ENCODE assay signal across 11 cellular contexts in genomic region chr10:79502561-79503309, GRCh38. TPM values are rescaled to one million over a fixed set of nuclear protein-coding genes. Genes with fewer than 3 reads are reported as not detected.
DNase-seq lines count a peak whose midpoint lies in the region; ATAC-seq and TF ChIP-seq lines count a peak whose summit lies in the region.
"Had no signal": no experiment of that assay in that cellular context is flagged by ENCODE, and none has a peak within 500 bp of the region (broad histone marks: within the 10 kb centered on the region; RNA-seq: fewer than 3 reads in every experiment).

No MANE protein-coding gene starts in this region.

- H3K4me1 Mint-ChIP-seq in activated naive CD8-positive, alpha-beta T cell treated with anti-CD3 and anti-CD28 coated beads, Interleukin-2, amount 10 ng/mL, durations not matched to agents 7 days and 5 days = peaks cover 12% of the 10 kb centered on the region
- no peaks in the 10 kb centered on the region for H3K4me1 Mint-ChIP-seq in activated naive CD8-positive, alpha-beta T cell treated with anti-CD3 and anti-CD28 coated beads for 36 hours
- H3K4me1 Mint-ChIP-seq in naive thymus-derived CD8-positive, alpha-beta T cell = peaks cover 0 to 5% (median 0%) of the 10 kb centered on the region in 4 donors

- no peak for DNase-seq in activated naive CD8-positive, alpha-beta T cell treated with anti-CD3 and anti-CD28 coated beads, Interleukin-2, amount 10 ng/mL, durations not matched to agents 7 days and 5 days
- DNase-seq in activated naive CD8-positive, alpha-beta T cell treated with anti-CD3 and anti-CD28 coated beads for 36 hours = no peak
- DNase-seq in iPS-NIHi7 (ENCODE audit: extremely low spot score) (peak; percentile 61), uterus (peak; percentile 35 to 55)
- no peak for DNase-seq in naive thymus-derived CD8-positive, alpha-beta T cell
- DNase-seq: GDM1, SHP77 treated with DMSO at 0.1 percent for 48 hours had no signal

- no peaks in the 10 kb centered on the region for H3K9me3 Mint-ChIP-seq in activated naive CD8-positive, alpha-beta T cell treated with anti-CD3 and anti-CD28 coated beads, Interleukin-2, amount 10 ng/mL, durations not matched to agents 7 days and 5 days
- H3K9me3 Mint-ChIP-seq in activated naive CD8-positive, alpha-beta T cell treated with anti-CD3 and anti-CD28 coated beads for 36 hours = no peaks in the 10 kb centered on the region
- H3K9me3 Mint-ChIP-seq in naive thymus-derived CD8-positive, alpha-beta T cell = no peaks in the 10 kb centered on the region
- H3K9me3 Mint-ChIP-seq: memory B cell had no signal

- POLR2A ChIA-PET in activated naive CD8-positive, alpha-beta T cell treated with anti-CD3 and anti-CD28 coated beads, Interleukin-2, amount 10 ng/mL, durations not matched to agents 7 days and 5 days (lab: Charles Lee) = no interaction called here
- POLR2A ChIA-PET in naive thymus-derived CD8-positive, alpha-beta T cell (lab: Charles Lee) = no interaction called here

- no peak overlapping the region for H3K27ac ChIP-seq in uterus

- no peak for ATAC-seq in activated naive CD8-positive, alpha-beta T cell treated with anti-CD3 and anti-CD28 coated beads, Interleukin-2, amount 10 ng/mL, durations not matched to agents 7 days and 5 days (ENCODE audit: low read depth)
- peak; percentile 91 for ATAC-seq in SK-N-SH treated with all-trans-retinoic acid at 6 μM for 48 hours
- ATAC-seq in naive thymus-derived CD8-positive, alpha-beta T cell = no peak
- no peak for ATAC-seq in HG03135 (IDR thresholded peaks at IDR 0.05; ENCODE audit: unreplicated experiment)
- ATAC-seq in GM21723 (IDR thresholded peaks at IDR 0.05; ENCODE audit: unreplicated experiment) = no peak

- peak; percentile 9 to 63 (median 52) for TF ChIP-seq CTCF in uterus (IDR thresholded peaks at IDR 0.05)

- H3K36me3 ChIP-seq in uterus = no peaks in the 10 kb centered on the region

- no peak for TF ChIP-seq POLR2A in uterus (IDR thresholded peaks at IDR 0.05)

- H3K36me3 Mint-ChIP-seq in activated naive CD8-positive, alpha-beta T cell treated with anti-CD3 and anti-CD28 coated beads, Interleukin-2, amount 10 ng/mL, durations not matched to agents 7 days and 5 days = no peaks in the 10 kb centered on the region
- no peaks in the 10 kb centered on the region for H3K36me3 Mint-ChIP-seq in activated naive CD8-positive, alpha-beta T cell treated with anti-CD3 and anti-CD28 coated beads for 36 hours
- H3K36me3 Mint-ChIP-seq in naive thymus-derived CD8-positive, alpha-beta T cell = no peaks in the 10 kb centered on the region
- H3K36me3 Mint-ChIP-seq: memory B cell had no signal

- intact Hi-C loops in uterus (cut with DNase I; ENCODE audit: low total_unique reads) = no loop called here

- peaks cover 30% of the 10 kb centered on the region for H3K27me3 Mint-ChIP-seq in activated naive CD8-positive, alpha-beta T cell treated with anti-CD3 and anti-CD28 coated beads, Interleukin-2, amount 10 ng/mL, durations not matched to agents 7 days and 5 days
- peaks cover 29% of the 10 kb centered on the region for H3K27me3 Mint-ChIP-seq in activated naive CD8-positive, alpha-beta T cell treated with anti-CD3 and anti-CD28 coated beads for 36 hours
- peaks cover 5 to 49% (median 29%) of the 10 kb centered on the region in 5 donors for H3K27me3 Mint-ChIP-seq in naive thymus-derived CD8-positive, alpha-beta T cell

- H3K9me3 ChIP-seq in uterus = no peaks in the 10 kb centered on the region

- no peak overlapping the region for H3K4me3 ChIP-seq in uterus

- no peaks in the 10 kb centered on the region for H3K4me1 ChIP-seq in uterus

- H3K27ac Mint-ChIP-seq in activated naive CD8-positive, alpha-beta T cell treated with anti-CD3 and anti-CD28 coated beads, Interleukin-2, amount 10 ng/mL, durations not matched to agents 7 days and 5 days = peak overlapping the region; percentile 35
- no peak overlapping the region for H3K27ac Mint-ChIP-seq in activated naive CD8-positive, alpha-beta T cell treated with anti-CD3 and anti-CD28 coated beads for 36 hours
- H3K27ac Mint-ChIP-seq in naive thymus-derived CD8-positive, alpha-beta T cell = peak overlapping the region in 1 of 10 donors; percentile 62
- H3K27ac Mint-ChIP-seq: memory B cell had no signal

- H3K4me3 Mint-ChIP-seq in activated naive CD8-positive, alpha-beta T cell treated with anti-CD3 and anti-CD28 coated beads, Interleukin-2, amount 10 ng/mL, durations not matched to agents 7 days and 5 days = no peak overlapping the region
- no peak overlapping the region for H3K4me3 Mint-ChIP-seq in activated naive CD8-positive, alpha-beta T cell treated with anti-CD3 and anti-CD28 coated beads for 36 hours
- H3K4me3 Mint-ChIP-seq in naive thymus-derived CD8-positive, alpha-beta T cell = no peak overlapping the region
- H3K4me3 Mint-ChIP-seq: memory B cell had no signal

- H3K27me3 ChIP-seq in uterus = no peaks in the 10 kb centered on the region

TF ChIP-seq in SK-N-SH treated with all-trans-retinoic acid at 6 μM for 48 hours, 23 proteins besides CTCF, POLR2A, EP300 and RAD21 (continues in another document):
- TF ChIP-seq ISL1 (CRISPR knock-in tag; IDR thresholded peaks at IDR 0.05) = no peak
- no peak for TF ChIP-seq BACH2 (CRISPR knock-in tag; IDR thresholded peaks at IDR 0.05; ENCODE audit: borderline replicate concordance)
- TF ChIP-seq ARNTL (CRISPR knock-in tag; IDR thresholded peaks at IDR 0.05; ENCODE audit: borderline replicate concordance, low read depth) = no peak
- TF ChIP-seq, protein P1, sequence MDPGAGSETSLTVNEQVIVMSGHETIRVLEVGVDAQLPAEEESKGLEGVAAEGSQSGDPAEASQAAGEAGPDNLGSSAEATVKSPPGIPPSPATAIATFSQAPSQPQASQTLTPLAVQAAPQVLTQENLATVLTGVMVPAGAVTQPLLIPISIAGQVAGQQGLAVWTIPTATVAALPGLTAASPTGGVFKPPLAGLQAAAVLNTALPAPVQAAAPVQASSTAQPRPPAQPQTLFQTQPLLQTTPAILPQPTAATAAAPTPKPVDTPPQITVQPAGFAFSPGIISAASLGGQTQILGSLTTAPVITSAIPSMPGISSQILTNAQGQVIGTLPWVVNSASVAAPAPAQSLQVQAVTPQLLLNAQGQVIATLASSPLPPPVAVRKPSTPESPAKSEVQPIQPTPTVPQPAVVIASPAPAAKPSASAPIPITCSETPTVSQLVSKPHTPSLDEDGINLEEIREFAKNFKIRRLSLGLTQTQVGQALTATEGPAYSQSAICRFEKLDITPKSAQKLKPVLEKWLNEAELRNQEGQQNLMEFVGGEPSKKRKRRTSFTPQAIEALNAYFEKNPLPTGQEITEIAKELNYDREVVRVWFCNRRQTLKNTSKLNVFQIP (CRISPR knock-in tag; IDR thresholded peaks at IDR 0.05; ENCODE audit: borderline replicate concordance, low read depth) = no peak
- no peak for TF ChIP-seq ZFP30 (CRISPR knock-in tag; IDR thresholded peaks at IDR 0.05)
- TF ChIP-seq, protein P2, sequence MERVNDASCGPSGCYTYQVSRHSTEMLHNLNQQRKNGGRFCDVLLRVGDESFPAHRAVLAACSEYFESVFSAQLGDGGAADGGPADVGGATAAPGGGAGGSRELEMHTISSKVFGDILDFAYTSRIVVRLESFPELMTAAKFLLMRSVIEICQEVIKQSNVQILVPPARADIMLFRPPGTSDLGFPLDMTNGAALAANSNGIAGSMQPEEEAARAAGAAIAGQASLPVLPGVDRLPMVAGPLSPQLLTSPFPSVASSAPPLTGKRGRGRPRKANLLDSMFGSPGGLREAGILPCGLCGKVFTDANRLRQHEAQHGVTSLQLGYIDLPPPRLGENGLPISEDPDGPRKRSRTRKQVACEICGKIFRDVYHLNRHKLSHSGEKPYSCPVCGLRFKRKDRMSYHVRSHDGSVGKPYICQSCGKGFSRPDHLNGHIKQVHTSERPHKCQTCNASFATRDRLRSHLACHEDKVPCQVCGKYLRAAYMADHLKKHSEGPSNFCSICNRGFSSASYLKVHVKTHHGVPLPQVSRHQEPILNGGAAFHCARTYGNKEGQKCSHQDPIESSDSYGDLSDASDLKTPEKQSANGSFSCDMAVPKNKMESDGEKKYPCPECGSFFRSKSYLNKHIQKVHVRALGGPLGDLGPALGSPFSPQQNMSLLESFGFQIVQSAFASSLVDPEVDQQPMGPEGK (CRISPR knock-in tag; IDR thresholded peaks at IDR 0.05; ENCODE audit: borderline replicate concordance) = no peak
- TF ChIP-seq CSDC2 (CRISPR knock-in tag; IDR thresholded peaks at IDR 0.05) = no peak
- no peak for TF ChIP-seq ZNF70 (CRISPR knock-in tag; IDR thresholded peaks at IDR 0.05)
- TF ChIP-seq ZNF565 (CRISPR knock-in tag; conservative IDR thresholded peaks at IDR 0.05; ENCODE audit: low read depth) = no peak
- TF ChIP-seq ZNF8 (CRISPR knock-in tag; IDR thresholded peaks at IDR 0.05) = no peak
- TF ChIP-seq TCF4 (CRISPR knock-in tag; IDR thresholded peaks at IDR 0.05; ENCODE audit: borderline replicate concordance) = no peak

RNA-seq across cellular contexts. Expression of gene EIF5AL1, which starts 9.6 kb away (rescaled TPM):
- total RNA-seq in activated naive CD8-positive, alpha-beta T cell treated with anti-CD3 and anti-CD28 coated beads, Interleukin-2, amount 10 ng/mL, durations not matched to agents 7 days and 5 days = under 1 TPM; 0.94 TPM
- 1 to 10 TPM; 2.9 to 3.1 TPM for total RNA-seq in activated naive CD8-positive, alpha-beta T cell treated with anti-CD3 and anti-CD28 coated beads for 36 hours
- total RNA-seq in uterus = under 1 TPM in 3 of 4 donors, not detected in 1; 0.14 to 0.29 (median 0.26) TPM
- under 1 TPM; 0.55 to 0.65 TPM for total RNA-seq in naive thymus-derived CD8-positive, alpha-beta T cell
- under 1 TPM; 0.08 to 0.52 (median 0.22) TPM for polyA plus RNA-seq in naive thymus-derived CD8-positive, alpha-beta T cell

RNA-seq across cellular contexts. Expression of gene ZCCHC24, which starts 57.3 kb away (rescaled TPM):
- total RNA-seq in activated naive CD8-positive, alpha-beta T cell treated with anti-CD3 and anti-CD28 coated beads, Interleukin-2, amount 10 ng/mL, durations not matched to agents 7 days and 5 days = 1 to 10 TPM; 2.4 to 3.2 TPM
- total RNA-seq in activated naive CD8-positive, alpha-beta T cell treated with anti-CD3 and anti-CD28 coated beads for 36 hours = under 1 TPM; 0.78 to 0.80 TPM
- total RNA-seq in uterus = 100 to 1,000 TPM in 1 of 4 donors, 10 to 100 TPM in 3; 32.8 to 122 (median 37.7) TPM
- total RNA-seq in naive thymus-derived CD8-positive, alpha-beta T cell = 1 to 10 TPM; 1.1 to 1.7 TPM
- polyA plus RNA-seq in naive thymus-derived CD8-positive, alpha-beta T cell = under 1 TPM; 0.12 to 0.65 (median 0.24) TPM

RNA-seq across cellular contexts. Expression of gene SFTPA2, which starts 57.5 kb away (rescaled TPM):
- total RNA-seq in activated naive CD8-positive, alpha-beta T cell treated with anti-CD3 and anti-CD28 coated beads, Interleukin-2, amount 10 ng/mL, durations not matched to agents 7 days and 5 days = not detected
- not detected for total RNA-seq in activated naive CD8-positive, alpha-beta T cell treated with anti-CD3 and anti-CD28 coated beads for 36 hours
- under 1 TPM in 2 of 4 donors, not detected in 2; 0.21 to 0.43 TPM for total RNA-seq in uterus
- not detected for total RNA-seq in naive thymus-derived CD8-positive, alpha-beta T cell
- not detected for polyA plus RNA-seq in naive thymus-derived CD8-positive, alpha-beta T cell

Comparison
In these comparisons a context has a peak if more than half of its experiments do, and no peak if none do; other contexts are left out.
1. DNase-seq: peak in iPS-NIHi7 (single experiment) and uterus (2 of 2); none in activated naive CD8-positive, alpha-beta T cell treated with anti-CD3 and anti-CD28 coated beads, Interleukin-2, amount 10 ng/mL, durations not matched to agents 7 days and 5 days (single experiment), activated naive CD8-positive, alpha-beta T cell treated with anti-CD3 and anti-CD28 coated beads for 36 hours (single experiment) and naive thymus-derived CD8-positive, alpha-beta T cell (0 of 10).
2. RNA of gene ZCCHC24, which starts 57.3 kb away (total RNA-seq): 32.8 to 122 TPM in uterus; 2.4 to 3.2 TPM in activated naive CD8-positive, alpha-beta T cell treated with anti-CD3 and anti-CD28 coated beads, Interleukin-2, amount 10 ng/mL, durations not matched to agents 7 days and 5 days, 1.1 to 1.7 TPM in naive thymus-derived CD8-positive, alpha-beta T cell and 0.78 to 0.80 TPM in activated naive CD8-positive, alpha-beta T cell treated with anti-CD3 and anti-CD28 coated beads for 36 hours; every median in the first group is over 4 times any median in the second.